In genomic region chr17:67246648-67247415, GRCh38 we compare ENCODE assay signal across 1 cellular context.
TF ChIP-seq lines count a peak whose summit lies in the region.

No MANE protein-coding gene starts in this region.

TF ChIP-seq in HEK293, 187 proteins besides CTCF, POLR2A, EP300 and RAD21 (continued from another document and continues in another):
- no peak for TF ChIP-seq KLF16 (tag by site-specific recombination; IDR thresholded peaks at IDR 0.05)
- TF ChIP-seq GLI2 (tag by site-specific recombination; IDR thresholded peaks at IDR 0.05; ENCODE audit: borderline replicate concordance, low read depth): no peak
- no peak for TF ChIP-seq RBAK (tag by site-specific recombination; IDR thresholded peaks at IDR 0.05)
- TF ChIP-seq MZF1 (tag by site-specific recombination; IDR thresholded peaks at IDR 0.05; ENCODE audit: borderline replicate concordance): peak; percentile 85
- TF ChIP-seq HIC1 (tag by site-specific recombination; IDR thresholded peaks at IDR 0.05): peak; percentile 50; the same call in 1 of the 2 replicates
- no peak for TF ChIP-seq GFI1B (tag by site-specific recombination; IDR thresholded peaks at IDR 0.05)
- TF ChIP-seq ZNF132 (tag by site-specific recombination; IDR thresholded peaks at IDR 0.05; ENCODE audit: borderline replicate concordance): no peak
- no peak for TF ChIP-seq ZNF423 (tag by site-specific recombination; IDR thresholded peaks at IDR 0.05)
- TF ChIP-seq ZNF529 (tag by site-specific recombination; IDR thresholded peaks at IDR 0.05; ENCODE audit: insufficient replicate concordance): no peak
- no peak for TF ChIP-seq ZNF623 (tag by site-specific recombination; IDR thresholded peaks at IDR 0.05)
- TF ChIP-seq ZNF501 (tag by site-specific recombination; IDR thresholded peaks at IDR 0.05): peak; percentile 39; the same call in 1 of the 2 replicates
- no peak for TF ChIP-seq ZNF37A (tag by site-specific recombination; IDR thresholded peaks at IDR 0.05)
- TF ChIP-seq SALL2 (tag by site-specific recombination; IDR thresholded peaks at IDR 0.05; ENCODE audit: borderline replicate concordance): no peak
- TF ChIP-seq ZNF664 (tag by site-specific recombination; IDR thresholded peaks at IDR 0.05): no peak
- TF ChIP-seq, protein P1, sequence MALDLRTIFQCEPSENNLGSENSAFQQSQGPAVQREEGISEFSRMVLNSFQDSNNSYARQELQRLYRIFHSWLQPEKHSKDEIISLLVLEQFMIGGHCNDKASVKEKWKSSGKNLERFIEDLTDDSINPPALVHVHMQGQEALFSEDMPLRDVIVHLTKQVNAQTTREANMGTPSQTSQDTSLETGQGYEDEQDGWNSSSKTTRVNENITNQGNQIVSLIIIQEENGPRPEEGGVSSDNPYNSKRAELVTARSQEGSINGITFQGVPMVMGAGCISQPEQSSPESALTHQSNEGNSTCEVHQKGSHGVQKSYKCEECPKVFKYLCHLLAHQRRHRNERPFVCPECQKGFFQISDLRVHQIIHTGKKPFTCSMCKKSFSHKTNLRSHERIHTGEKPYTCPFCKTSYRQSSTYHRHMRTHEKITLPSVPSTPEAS (tag by site-specific recombination; IDR thresholded peaks at IDR 0.05): no peak
- no peak for TF ChIP-seq ZNF510 (tag by site-specific recombination; IDR thresholded peaks at IDR 0.05; ENCODE audit: insufficient replicate concordance)
- no peak for TF ChIP-seq ZNF350 (tag by site-specific recombination; IDR thresholded peaks at IDR 0.05)
- no peak for TF ChIP-seq ZNF518A (tag by site-specific recombination; conservative IDR thresholded peaks at IDR 0.05; ENCODE audit: low read depth)
- TF ChIP-seq, protein P2, sequence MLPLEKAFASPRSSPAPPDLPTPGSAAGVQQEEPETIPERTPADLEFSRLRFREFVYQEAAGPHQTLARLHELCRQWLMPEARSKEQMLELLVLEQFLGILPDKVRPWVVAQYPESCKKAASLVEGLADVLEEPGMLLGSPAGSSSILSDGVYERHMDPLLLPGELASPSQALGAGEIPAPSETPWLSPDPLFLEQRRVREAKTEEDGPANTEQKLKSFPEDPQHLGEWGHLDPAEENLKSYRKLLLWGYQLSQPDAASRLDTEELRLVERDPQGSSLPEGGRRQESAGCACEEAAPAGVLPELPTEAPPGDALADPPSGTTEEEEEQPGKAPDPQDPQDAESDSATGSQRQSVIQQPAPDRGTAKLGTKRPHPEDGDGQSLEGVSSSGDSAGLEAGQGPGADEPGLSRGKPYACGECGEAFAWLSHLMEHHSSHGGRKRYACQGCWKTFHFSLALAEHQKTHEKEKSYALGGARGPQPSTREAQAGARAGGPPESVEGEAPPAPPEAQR (tag by site-specific recombination; IDR thresholded peaks at IDR 0.05): no peak
- no peak for TF ChIP-seq ZNF416 (tag by site-specific recombination; IDR thresholded peaks at IDR 0.05)
- TF ChIP-seq ZNF580 (tag by site-specific recombination; IDR thresholded peaks at IDR 0.05): no peak
- TF ChIP-seq SP2 (tag by site-specific recombination; IDR thresholded peaks at IDR 0.05): peak; percentile 79
- TF ChIP-seq ZNF274 (IDR thresholded peaks at IDR 0.05; ENCODE audit: low read length): no peak
- TF ChIP-seq ZNF274 (tag by site-specific recombination; IDR thresholded peaks at IDR 0.05; ENCODE audit: borderline replicate concordance): no peak
- no peak; the same call in 1 of the 2 replicates for TF ChIP-seq ZIC2 (tag by site-specific recombination; IDR thresholded peaks at IDR 0.05)
- TF ChIP-seq ZNF18 (tag by site-specific recombination; IDR thresholded peaks at IDR 0.05): no peak
- TF ChIP-seq KLF9 (tag by site-specific recombination; IDR thresholded peaks at IDR 0.05; ENCODE audit: low read depth): no peak; the same call in 1 of the 2 replicates
- peak; percentile 85 for TF ChIP-seq ZBTB17 (tag by site-specific recombination; IDR thresholded peaks at IDR 0.05)
- TF ChIP-seq, protein P3, sequence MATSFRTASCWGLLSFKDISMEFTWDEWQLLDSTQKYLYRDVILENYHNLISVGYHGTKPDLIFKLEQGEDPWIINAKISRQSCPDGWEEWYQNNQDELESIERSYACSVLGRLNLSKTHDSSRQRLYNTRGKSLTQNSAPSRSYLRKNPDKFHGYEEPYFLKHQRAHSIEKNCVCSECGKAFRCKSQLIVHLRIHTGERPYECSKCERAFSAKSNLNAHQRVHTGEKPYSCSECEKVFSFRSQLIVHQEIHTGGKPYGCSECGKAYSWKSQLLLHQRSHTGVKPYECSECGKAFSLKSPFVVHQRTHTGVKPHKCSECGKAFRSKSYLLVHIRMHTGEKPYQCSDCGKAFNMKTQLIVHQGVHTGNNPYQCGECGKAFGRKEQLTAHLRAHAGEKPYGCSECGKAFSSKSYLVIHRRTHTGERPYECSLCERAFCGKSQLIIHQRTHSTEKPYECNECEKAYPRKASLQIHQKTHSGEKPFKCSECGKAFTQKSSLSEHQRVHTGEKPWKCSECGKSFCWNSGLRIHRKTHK (tag by site-specific recombination; IDR thresholded peaks at IDR 0.05): no peak
- no peak for TF ChIP-seq PRDM1 (tag by site-specific recombination; IDR thresholded peaks at IDR 0.05)
- TF ChIP-seq ZFP3 (tag by site-specific recombination; IDR thresholded peaks at IDR 0.05; ENCODE audit: low read depth): no peak
- no peak for TF ChIP-seq SCRT1 (tag by site-specific recombination; IDR thresholded peaks at IDR 0.05; ENCODE audit: borderline replicate concordance)
- no peak for TF ChIP-seq ZNF292 (tag by site-specific recombination; IDR thresholded peaks at IDR 0.05; ENCODE audit: borderline replicate concordance, low read depth)
- TF ChIP-seq ZSCAN30 (tag by site-specific recombination; IDR thresholded peaks at IDR 0.05): peak; percentile 70; the same call in 1 of the 2 replicates
- no peak for TF ChIP-seq YY2 (tag by site-specific recombination; IDR thresholded peaks at IDR 0.05)
- no peak for TF ChIP-seq ZNF302 (tag by site-specific recombination; IDR thresholded peaks at IDR 0.05; ENCODE audit: low read depth)
- no peak for TF ChIP-seq MYNN (tag by site-specific recombination; IDR thresholded peaks at IDR 0.05; ENCODE audit: borderline replicate concordance)
- TF ChIP-seq ZEB2 (tag by site-specific recombination; IDR thresholded peaks at IDR 0.05): peak; percentile 88
- peak; percentile 98 for TF ChIP-seq OSR2 (tag by site-specific recombination; IDR thresholded peaks at IDR 0.05)
- 0 out of 2 replicates have a peak, but pooled peaks have one; percentile 10 for TF ChIP-seq SCRT2 (tag by site-specific recombination; IDR thresholded peaks at IDR 0.05)
- peak; percentile 54; the same call in 1 of the 2 replicates for TF ChIP-seq IKZF3 (tag by site-specific recombination; IDR thresholded peaks at IDR 0.05)
- no peak for TF ChIP-seq ZNF146 (tag by site-specific recombination; IDR thresholded peaks at IDR 0.05)
- no peak for TF ChIP-seq ZNF513 (tag by site-specific recombination; IDR thresholded peaks at IDR 0.05)
- TF ChIP-seq ZNF677 (tag by site-specific recombination; IDR thresholded peaks at IDR 0.05): no peak
- TF ChIP-seq ZNF530 (tag by site-specific recombination; IDR thresholded peaks at IDR 0.05; ENCODE audit: low read depth): no peak
- no peak for TF ChIP-seq ZNF133 (tag by site-specific recombination; IDR thresholded peaks at IDR 0.05)
- no peak for TF ChIP-seq ZNF707 (tag by site-specific recombination; IDR thresholded peaks at IDR 0.05)
- TF ChIP-seq ZNF629 (tag by site-specific recombination; IDR thresholded peaks at IDR 0.05): peak; percentile 69; the same call in 1 of the 2 replicates
- no peak for TF ChIP-seq ZNF596 (tag by site-specific recombination; IDR thresholded peaks at IDR 0.05)
